In genomic region chr2:145777914-145778313, GRCh38 we compare ENCODE assay signal across 25 cellular contexts.
DNase-seq lines count a peak whose midpoint lies in the region; ATAC-seq and TF ChIP-seq lines count a peak whose summit lies in the region.
"Had no signal": no experiment of that assay in that cellular context is flagged by ENCODE, and none has a peak within 500 bp of the region (broad histone marks: within the 10 kb centered on the region; RNA-seq: fewer than 3 reads in every experiment).

No MANE protein-coding gene starts in this region.

- no peak for TF ChIP-seq CTCF in suprapubic skin (IDR thresholded peaks at IDR 0.05)

- H3K36me3 ChIP-seq in suprapubic skin = no peaks in the 10 kb centered on the region
- H3K36me3 ChIP-seq: cardiac muscle cell, heart left ventricle, transverse colon had no signal

- H3K27ac ChIP-seq in suprapubic skin = no peak overlapping the region
- H3K27ac ChIP-seq: cardiac muscle cell, heart left ventricle, transverse colon, VCaP had no signal

- no peak for TF ChIP-seq POLR2A in suprapubic skin (IDR thresholded peaks at IDR 0.05)

- H3K4me3 ChIP-seq in suprapubic skin = no peak overlapping the region
- H3K4me3 ChIP-seq: cardiac muscle cell, heart left ventricle, transverse colon had no signal

- H3K27me3 ChIP-seq in suprapubic skin = no peaks in the 10 kb centered on the region
- H3K27me3 ChIP-seq: cardiac muscle cell, heart left ventricle, transverse colon had no signal

- 96% methylated on average over 3 of the region's 3 CpGs for WGBS in suprapubic skin

- H3K9me3 ChIP-seq in suprapubic skin = no peaks in the 10 kb centered on the region
- H3K9me3 ChIP-seq: Caco-2, heart left ventricle, transverse colon had no signal

- H3K4me1 ChIP-seq in suprapubic skin = no peaks in the 10 kb centered on the region
- H3K4me1 ChIP-seq: Caco-2, heart left ventricle, transverse colon had no signal

- ATAC-seq in activated CD4-positive, CD25-positive, alpha-beta regulatory T cell treated with anti-CD3 and anti-CD28 coated beads, Interleukin-2, amount 50 U/mL, for 24 hours = peak; percentile 25 to 36
- ATAC-seq in HG02678 (IDR thresholded peaks at IDR 0.05; ENCODE audit: unreplicated experiment) = peak; percentile 53
- peak; percentile 76 for ATAC-seq in HG03432 (IDR thresholded peaks at IDR 0.05; ENCODE audit: unreplicated experiment)
- ATAC-seq in GM21723 (IDR thresholded peaks at IDR 0.05; ENCODE audit: unreplicated experiment) = no peak
- ATAC-seq: heart left ventricle, left ventricle myocardium superior, right cardiac atrium had no signal

- no peak for TF ChIP-seq EP300 in suprapubic skin (IDR thresholded peaks at IDR 0.05)

- no peak for DNase-seq in activated CD4-positive, CD25-positive, alpha-beta regulatory T cell treated with anti-CD3 and anti-CD28 coated beads, Interleukin-2, amount 50 U/mL, for 72 hours
- no peak for DNase-seq in activated gamma-delta T cell (lab: John Stamatoyannopoulos, UW)
- DNase-seq in suprapubic skin (ENCODE audit: low spot score in 2 of 2) = no peak
- DNase-seq in NCI-H345 treated with DMSO at 0.1 percent for 48 hours (lab: John Stamatoyannopoulos, UW; ENCODE audit: unreplicated experiment) = no peak
- DNase-seq: 8988T; activated CD4-positive, alpha-beta memory T cell treated with anti-CD3 and anti-CD28 coated beads for 36 hours; activated naive CD4-positive, alpha-beta T cell treated with Interleukin-2 at 50 U/mL for 16 hours; amygdala; Caco-2; GOT3; heart left ventricle; left ventricle myocardium superior; NCI-H1436 treated with DMSO at 0.1 percent for 48 hours; NCI-H82; occipital lobe; right cardiac atrium; SIG-M5; stimulated activated naive B cell treated with anti-CD40 and anti-IgM and Interleukin-4, amounts not matched to agents 10 μg/mL and 1 μg/mL and 100 μg/mL, for 72 hours; transverse colon had no signal
